Comparison of ENCODE assay signal across 2 cellular contexts in the genomic region with DNA sequence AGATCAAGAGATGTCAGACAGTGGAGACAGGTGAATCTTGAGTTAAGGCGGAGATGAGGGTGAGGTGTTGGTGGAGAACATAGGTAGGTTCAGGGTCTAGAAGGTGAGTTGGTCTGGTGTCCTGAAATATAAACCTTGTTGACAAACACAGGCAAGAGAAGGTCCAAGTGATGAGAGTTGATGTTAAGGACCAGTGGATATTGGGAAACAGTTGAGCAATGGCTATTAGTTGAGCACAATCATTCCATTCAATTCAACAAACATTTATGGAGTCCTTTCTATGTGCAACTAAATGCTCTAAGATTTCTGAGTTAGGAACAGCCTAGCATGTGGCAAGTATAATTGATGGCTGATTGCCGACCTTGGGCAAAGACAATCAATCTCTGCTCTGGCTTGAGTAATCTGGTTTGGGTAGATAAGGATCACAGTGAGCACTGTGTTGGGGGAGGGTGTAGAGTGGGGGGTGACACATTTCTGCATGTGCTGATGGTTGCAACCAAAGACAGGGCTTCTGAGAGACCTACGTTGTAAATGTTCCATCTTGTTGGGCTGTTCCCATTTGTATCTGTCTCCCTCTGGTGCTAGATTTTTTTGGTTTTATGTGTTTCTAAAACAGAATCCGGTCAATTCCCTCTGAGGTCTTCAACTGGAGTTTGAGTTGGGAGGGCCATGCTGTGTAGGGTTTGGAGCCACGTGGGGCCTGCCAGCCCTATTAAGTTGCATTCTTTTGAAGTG.
TF ChIP-seq lines count a peak whose summit lies in the region.

No MANE protein-coding gene starts in this region.

TF ChIP-seq in SK-N-SH, 30 proteins besides CTCF, POLR2A, EP300 and RAD21 (continued from another document):
- TF ChIP-seq GATA2 (CRISPR knock-in tag; IDR thresholded peaks at IDR 0.05) (0 out of 2 replicates have a peak, but pooled peaks have one; percentile 10), IRF3 (IDR thresholded peaks at IDR 0.05; ENCODE audit: low read depth, low read length) (no peak)

TF ChIP-seq in SK-N-SH treated with all-trans-retinoic acid at 6 μM for 48 hours, 23 proteins besides CTCF, POLR2A, EP300 and RAD21 (continued from another document):
- TF ChIP-seq ZFP3 (CRISPR knock-in tag; IDR thresholded peaks at IDR 0.05) (no peak), OSR1 (CRISPR knock-in tag; IDR thresholded peaks at IDR 0.05) (no peak)
